9 cellular contexts compared by ENCODE assay signal in the genomic region with DNA sequence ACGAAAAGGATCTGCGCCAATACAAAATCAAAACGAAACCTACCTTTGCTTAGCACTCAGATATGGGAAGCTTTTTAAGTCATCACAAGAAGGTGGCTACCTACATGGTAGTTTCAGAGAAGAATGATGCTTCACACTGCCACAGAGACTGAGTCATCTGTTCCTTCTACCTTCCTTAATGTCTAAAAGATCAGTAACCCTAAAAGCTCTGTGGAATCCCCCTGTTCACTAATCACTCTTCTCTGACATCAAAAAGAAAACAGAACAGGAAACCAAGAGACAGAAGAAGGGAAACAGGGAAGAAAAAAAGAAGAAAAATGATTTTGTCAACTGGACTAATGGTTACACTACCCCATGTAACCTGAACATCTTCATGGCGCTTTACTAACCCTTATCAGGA.
DNase-seq lines count a peak whose midpoint lies in the region; ATAC-seq and TF ChIP-seq lines count a peak whose summit lies in the region.
"Had no signal": no experiment of that assay in that cellular context is flagged by ENCODE, and none has a peak within 500 bp of the region (broad histone marks: within the 10 kb centered on the region; RNA-seq: fewer than 3 reads in every experiment).

No MANE protein-coding gene starts in this region.

- TF ChIP-seq CTCF in GM10248 (IDR thresholded peaks at IDR 0.05; ENCODE audit: control extremely low read depth, extremely low read depth, low read depth, missing control alignments) = no peak
- no peak for TF ChIP-seq CTCF in activated B cell treated with CpG ODN at 0.5 μM for 24 hours (IDR thresholded peaks at IDR 0.05)
- TF ChIP-seq CTCF in chondrocyte (IDR thresholded peaks at IDR 0.05) = no peak

- ATAC-seq in GM19025 (IDR thresholded peaks at IDR 0.05; ENCODE audit: low read depth, unreplicated experiment) = peak; percentile 96
- ATAC-seq in HG02870 (IDR thresholded peaks at IDR 0.05; ENCODE audit: unreplicated experiment) = peak; percentile 98
- peak; percentile 90 for ATAC-seq in activated B cell treated with CpG ODN at 0.5 μM for 24 hours (ENCODE audit: low read depth)

- no peak overlapping the region for H3K4me2 ChIP-seq in GM23248 (ENCODE audit: unreplicated experiment)
- H3K4me2 ChIP-seq: PC-9 had no signal

- no peaks in the 10 kb centered on the region for H3K9me3 ChIP-seq in GM23248 (ENCODE audit: low read depth)

- peaks cover 19% of the 10 kb centered on the region for H3K4me1 Mint-ChIP-seq in activated B cell treated with CpG ODN at 0.5 μM for 24 hours
- H3K4me1 Mint-ChIP-seq in chondrocyte (ENCODE audit: low read depth) = no peaks in the 10 kb centered on the region

- 97 to 100% methylated on average over 4 of the region's 4 CpGs for WGBS in GM23248 (ENCODE audit: low coverage in 1 of 2, low lambda C conversion rate in 2 of 2, missing lambda C conversion rate in 2 of 2), 2 experiments

- H3K4me1 ChIP-seq in GM23248 (ENCODE audit: insufficient read depth) = no peaks in the 10 kb centered on the region

- H3K4me3 Mint-ChIP-seq in activated B cell treated with CpG ODN at 0.5 μM for 24 hours (peak overlapping the region; percentile 8), chondrocyte (ENCODE audit: unreplicated experiment) (no peak overlapping the region)

- H3K4me3 ChIP-seq in GM23248 = no peak overlapping the region
- H3K4me3 ChIP-seq: PC-9 had no signal

- H3K27me3 ChIP-seq in GM23248 (replicated peaks; ENCODE audit: insufficient read depth) = no peaks in the 10 kb centered on the region

- H3K27ac ChIP-seq in GM23248 (no peak overlapping the region), substantia nigra (ENCODE audit: low read depth, low read length, poor library complexity, severe bottlenecking) (no peak overlapping the region)
- H3K27ac ChIP-seq: PC-9 had no signal

- DNase-seq in GM10248 (ENCODE audit: extremely low spot score) = peak; percentile 80
- DNase-seq in activated B cell treated with CpG ODN at 0.5 μM for 24 hours = no peak
- DNase-seq in NK-92 (lab: John Stamatoyannopoulos, UW; ENCODE audit: unreplicated experiment) = no peak
- no peak for DNase-seq in GM23248
- no peak for DNase-seq in substantia nigra (lab: John Stamatoyannopoulos, UW)
- DNase-seq in chondrocyte (ENCODE audit: low spot score) = no peak
- DNase-seq: PC-9 had no signal

- H3K9ac ChIP-seq in GM23248 = no peak overlapping the region

- no peaks in the 10 kb centered on the region; the same call in 1 of the 2 replicates for H3F3A ChIP-seq in GM23248 (ENCODE audit: insufficient read depth)

- peaks cover 54% of the 10 kb centered on the region for H3K36me3 Mint-ChIP-seq in activated B cell treated with CpG ODN at 0.5 μM for 24 hours (ENCODE audit: low read depth)
- H3K36me3 Mint-ChIP-seq in chondrocyte (ENCODE audit: low read depth) = peaks cover 8% of the 10 kb centered on the region

- no peaks in the 10 kb centered on the region for H3K27me3 Mint-ChIP-seq in activated B cell treated with CpG ODN at 0.5 μM for 24 hours
- H3K27me3 Mint-ChIP-seq in chondrocyte (ENCODE audit: low read depth) = no peaks in the 10 kb centered on the region

- no peaks in the 10 kb centered on the region for H3K79me2 ChIP-seq in GM23248 (ENCODE audit: insufficient read depth)

- POLR2A ChIA-PET in GM10248 (lab: Yijun Ruan, JAX) = no interaction called here
- POLR2A ChIA-PET in activated B cell treated with CpG ODN at 0.5 μM for 24 hours (lab: Charles Lee) = interaction anchor here (0.6 to 1.2 kb wide), 2 partner anchors 115 to 1060 kb away, joined by 3 to 6 read pairs; no protein-coding TSS in a partner anchor

- CTCF ChIA-PET in GM10248 (lab: Yijun Ruan, JAX) (interaction anchor here (1.2 to 1.8 kb wide), 3 partner anchors 12 to 20 kb away, joined by 4 to 7 read pairs (median 4); no protein-coding TSS in a partner anchor), activated B cell treated with CpG ODN at 0.5 μM for 24 hours (lab: Charles Lee) (no interaction called here)

- in situ Hi-C loops in GM23248 (cut with MboI) = no loop called here

- peak overlapping the region; percentile 8 for H3K27ac Mint-ChIP-seq in activated B cell treated with CpG ODN at 0.5 μM for 24 hours
- no peak overlapping the region for H3K27ac Mint-ChIP-seq in chondrocyte (ENCODE audit: unreplicated experiment)

- H3K36me3 ChIP-seq in GM23248 (ENCODE audit: low read depth) = no peaks in the 10 kb centered on the region

- intact Hi-C loops in activated B cell treated with CpG ODN at 0.5 μM for 24 hours (cut with micrococcal nuclease) = no loop called here

- H3K9me3 Mint-ChIP-seq in activated B cell treated with CpG ODN at 0.5 μM for 24 hours (peaks cover 2% of the 10 kb centered on the region), chondrocyte (ENCODE audit: low read depth) (peaks cover 3% of the 10 kb centered on the region)

- H2AFZ ChIP-seq in GM23248 = no peak overlapping the region
- H2AFZ ChIP-seq: PC-9 had no signal

- no peaks in the 10 kb centered on the region for H3K9me2 ChIP-seq in GM23248 (ENCODE audit: insufficient read depth)

- no peaks in the 10 kb centered on the region for H4K20me1 ChIP-seq in GM23248 (ENCODE audit: insufficient read depth)
